In genomic region chr22:31901388-31902137, GRCh38 we compare ENCODE assay signal across 11 cellular contexts.
"Had no signal": no experiment of that assay in that cellular context is flagged by ENCODE, and none has a peak within 500 bp of the region (broad histone marks: within the 10 kb centered on the region; RNA-seq: fewer than 3 reads in every experiment).

No MANE protein-coding gene starts in this region.

- H3K27ac ChIP-seq: esophagus muscularis mucosa, foreskin keratinocyte, pancreas had no signal

- H3K4me1 Mint-ChIP-seq: activated T-helper 17 cell treated with anti-CD3 and anti-CD28 coated beads, Interleukin-2, amount 50 U/mL, for 72 hours; immature natural killer cell had no signal

- H3K27ac Mint-ChIP-seq: activated T-helper 17 cell treated with anti-CD3 and anti-CD28 coated beads, Interleukin-2, amount 50 U/mL, for 72 hours had no signal

- H3K4me1 ChIP-seq: esophagus muscularis mucosa, foreskin keratinocyte, pancreas had no signal

- H3K4me3 Mint-ChIP-seq: activated T-helper 17 cell treated with anti-CD3 and anti-CD28 coated beads, Interleukin-2, amount 50 U/mL, for 72 hours; immature natural killer cell had no signal

- H3K9me3 Mint-ChIP-seq: activated T-helper 17 cell treated with anti-CD3 and anti-CD28 coated beads, Interleukin-2, amount 50 U/mL, for 72 hours; immature natural killer cell had no signal

- H3K36me3 ChIP-seq: pancreas had no signal

- H3K27me3 Mint-ChIP-seq: activated T-helper 17 cell treated with anti-CD3 and anti-CD28 coated beads, Interleukin-2, amount 50 U/mL, for 72 hours had no signal

- ATAC-seq: activated T-helper 17 cell treated with anti-CD3 and anti-CD28 coated beads, Interleukin-2, amount 50 U/mL, for 72 hours; foreskin keratinocyte; pancreas had no signal

- H3K27me3 ChIP-seq: esophagus muscularis mucosa, foreskin keratinocyte, pancreas had no signal

- H3K4me3 ChIP-seq: esophagus muscularis mucosa, pancreas had no signal

- DNase-seq: activated CD4-positive, alpha-beta T cell treated with anti-CD3 and anti-CD28 coated beads for 4 hours; activated CD8-positive, alpha-beta memory T cell treated with anti-CD3 and anti-CD28 coated beads for 24 hours; activated naive CD4-positive, alpha-beta T cell treated with anti-CD3 and anti-CD28 coated beads, Interleukin-2, amount 50 U/mL, for 16 hours; foreskin keratinocyte; head of caudate nucleus; immature natural killer cell; pancreas; stimulated activated CD4-positive, alpha-beta T cell treated with anti-CD3 and anti-CD28 coated beads, Interleukin-1b, Interleukin-23, amount 100 ng/mL, for 48 hours; T1000 had no signal

- H3K9me3 ChIP-seq: esophagus muscularis mucosa, pancreas had no signal
